8 cellular contexts compared by ENCODE assay signal in genomic region chr4:125316391-125316780, GRCh38. TPM values are rescaled to one million over a fixed set of nuclear protein-coding genes. Genes with fewer than 3 reads are reported as not detected.
DNase-seq lines count a peak whose midpoint lies in the region; ATAC-seq, FAIRE-seq and TF ChIP-seq lines count a peak whose summit lies in the region.

No MANE protein-coding gene starts in this region.

- WGBS in esophagus, 2 donors, result 2 to 3% methylated on average over 25 of the region's 25 CpGs

- H3K4me1 ChIP-seq in SJSA1 (replicated peaks) (peaks cover 55% of the 10 kb centered on the region), esophagus (ENCODE audit: control insufficient read depth in 2 of 2, insufficient read depth in 2 of 2, low read length in 1 of 2) (peaks cover 14 to 17% of the 10 kb centered on the region in 2 donors), muscle layer of duodenum (ENCODE audit: control insufficient read depth in 1 of 2, insufficient read depth in 2 of 2, low read length in 2 of 2) (peaks cover 3 to 35% of the 10 kb centered on the region in 2 donors)

- H3K27ac ChIP-seq in SJSA1 (peak overlapping the region; percentile 75), esophagus (ENCODE audit: low read depth in 2 of 2, low read length in 1 of 2) (peak overlapping the region in 1 of 2 donors; percentile 37), muscle layer of duodenum (ENCODE audit: low read length) (peak overlapping the region; percentile 76)

- TF ChIP-seq CTCF in GM20000 (IDR thresholded peaks at IDR 0.05; ENCODE audit: extremely low read depth, missing control alignments), result no peak

- H3K9me3 ChIP-seq in SJSA1 (replicated peaks), result no peaks in the 10 kb centered on the region
- H3K9me3 ChIP-seq in esophagus (ENCODE audit: control insufficient read depth in 2 of 2, insufficient read depth in 1 of 2, low read depth in 1 of 2, low read length in 1 of 2), result peaks cover 3% of the 10 kb centered on the region in 2 donors
- no peaks in the 10 kb centered on the region for H3K9me3 ChIP-seq in muscle layer of duodenum (ENCODE audit: control insufficient read depth in 1 of 2, low read length in 2 of 2)

- ATAC-seq in GM18907 (IDR thresholded peaks at IDR 0.05; ENCODE audit: unreplicated experiment), result no peak

- H3K4me3 ChIP-seq in SJSA1, result peak overlapping the region; percentile 73
- peak overlapping the region; percentile 73 to 87 for H3K4me3 ChIP-seq in esophagus (ENCODE audit: low read depth in 1 of 2, low read length in 2 of 2)
- peak overlapping the region; percentile 67 to 95 for H3K4me3 ChIP-seq in muscle layer of duodenum (ENCODE audit: low read depth in 1 of 2, low read length in 2 of 2)

- DNase-seq in GM20000 (ENCODE audit: low spot score), result peak; percentile 12
- DNase-seq in SJSA1 (ENCODE audit: low read depth in 1 of 2, low spot score in 2 of 2), result peak in 1 of 2 experiments; percentile 47
- DNase-seq in RPMI8226, result no peak
- DNase-seq in stimulated activated naive CD4-positive, alpha-beta T cell treated with Interleukin-2 at 50 U/mL for 16 hours (lab: John Stamatoyannopoulos, UW), result no peak
- no peak for DNase-seq in RCC 7860 (ENCODE audit: low spot score)

- FAIRE-seq in RCC 7860 (lab: Jason Lieb, UNC), result no peak

- H3K36me3 ChIP-seq in SJSA1 (peaks cover 60% of the 10 kb centered on the region), esophagus (ENCODE audit: control insufficient read depth in 2 of 2, insufficient read depth in 2 of 2, low read length in 1 of 2) (no peaks in the 10 kb centered on the region), muscle layer of duodenum (ENCODE audit: control insufficient read depth in 1 of 2, insufficient read depth in 2 of 2, low read length in 2 of 2) (no peaks in the 10 kb centered on the region)

- no peaks in the 10 kb centered on the region for H3K27me3 ChIP-seq in SJSA1 (replicated peaks)
- H3K27me3 ChIP-seq in esophagus (ENCODE audit: control insufficient read depth in 1 of 2, insufficient read depth in 2 of 2, low read length in 2 of 2), result peaks cover 0 to 3% of the 10 kb centered on the region in 2 donors
- H3K27me3 ChIP-seq in muscle layer of duodenum (ENCODE audit: low read depth, low read length), result peaks cover 7% of the 10 kb centered on the region

RNA-seq across cellular contexts. Expression of gene FAT4, which starts 1.6 kb away (rescaled TPM):
- 37.1 and 54.4 TPM in 2 replicates for total RNA-seq in SJSA1 (2014; rRNA removed; shearing (Covaris generic))
- polyA plus RNA-seq in esophagus, result under 1 TPM; 0.35 to 0.48 TPM
